Comparison of ENCODE assay signal across 15 cellular contexts in genomic region chr1:21341517-21342078, GRCh38. TPM values are rescaled to one million over a fixed set of nuclear protein-coding genes. Genes with fewer than 3 reads are reported as not detected.
A peak's percentile ranks its signal among the peaks of the same experiment; 100 is the strongest.
DNase-seq lines count a peak whose midpoint lies in the region; ATAC-seq, FAIRE-seq and TF ChIP-seq lines count a peak whose summit lies in the region.
"Had no signal": no experiment of that assay in that cellular context is flagged by ENCODE, and none has a peak within 500 bp of the region (broad histone marks: within the 10 kb centered on the region; RNA-seq: fewer than 3 reads in every experiment).

No MANE protein-coding gene starts in this region.

- no peaks in the 10 kb centered on the region for H3K27me3 Mint-ChIP-seq in activated T-helper 17 cell treated with anti-CD3 and anti-CD28 coated beads, Interleukin-2, amount 50 U/mL, for 72 hours
- peaks cover 15% of the 10 kb centered on the region for H3K27me3 Mint-ChIP-seq in mesothelial cell of epicardium (ENCODE audit: low read depth)

- TF ChIP-seq POLR2A in stomach (IDR thresholded peaks at IDR 0.05) (no peak), GM18505 (IDR thresholded peaks at IDR 0.05; ENCODE audit: borderline replicate concordance, extremely low read depth, insufficient read depth, insufficient read length) (no peak)

- peaks cover 83% of the 10 kb centered on the region for H3K36me3 Mint-ChIP-seq in activated T-helper 17 cell treated with anti-CD3 and anti-CD28 coated beads, Interleukin-2, amount 50 U/mL, for 72 hours (ENCODE audit: low read depth)
- no peaks in the 10 kb centered on the region for H3K36me3 Mint-ChIP-seq in mesothelial cell of epicardium

- H3K4me1 ChIP-seq in kidney (ENCODE audit: control insufficient read depth in 1 of 2, insufficient read depth in 1 of 2, low read depth in 1 of 2, low read length in 2 of 2) (peaks cover 62 to 74% of the 10 kb centered on the region in 2 donors), stomach (peaks cover 82 to 93% (median 92%) of the 10 kb centered on the region in 4 donors)

- H3K27me3 ChIP-seq in stomach, result no peaks in the 10 kb centered on the region

- no peak for ATAC-seq in activated T-helper 17 cell treated with anti-CD3 and anti-CD28 coated beads, Interleukin-2, amount 50 U/mL, for 72 hours (replicated peaks)
- no peak for ATAC-seq in GM18505 (IDR thresholded peaks at IDR 0.05; ENCODE audit: unreplicated experiment)
- ATAC-seq: HCT116, mucosa of descending colon had no signal

- H3K9me3 Mint-ChIP-seq in activated T-helper 17 cell treated with anti-CD3 and anti-CD28 coated beads, Interleukin-2, amount 50 U/mL, for 72 hours, result no peaks in the 10 kb centered on the region
- no peaks in the 10 kb centered on the region for H3K9me3 Mint-ChIP-seq in mesothelial cell of epicardium

- peaks cover 37% of the 10 kb centered on the region for H3K4me1 Mint-ChIP-seq in activated T-helper 17 cell treated with anti-CD3 and anti-CD28 coated beads, Interleukin-2, amount 50 U/mL, for 72 hours
- peaks cover 48% of the 10 kb centered on the region for H3K4me1 Mint-ChIP-seq in mesothelial cell of epicardium

- TF ChIP-seq CTCF in kidney (IDR thresholded peaks at IDR 0.05; ENCODE audit: borderline replicate concordance, extremely low read depth, insufficient read depth) (no peak), stomach (IDR thresholded peaks at IDR 0.05) (no peak), mesothelial cell of epicardium (IDR thresholded peaks at IDR 0.05; ENCODE audit: unreplicated experiment) (no peak)

- DNase-seq in NCI-H2171 treated with DMSO at 0.1 percent for 48 hours (lab: John Stamatoyannopoulos, UW), result peak; percentile 27
- DNase-seq in NCI-H2171 (lab: John Stamatoyannopoulos, UW), result no peak
- no peak for DNase-seq in kidney
- DNase-seq in stomach, result no peak
- no peak for DNase-seq in mesothelial cell of epicardium (ENCODE audit: low spot score in 2 of 2, unreplicated experiment in 2 of 2)
- no peak for DNase-seq in NCI-H1930 (lab: John Stamatoyannopoulos, UW)
- DNase-seq: anterior cingulate cortex, NCI-H2029, WERI-Rb-1 had no signal

- intact Hi-C loops in kidney (cut with DNase I) (loop anchor here (10.0 kb wide), 1 partner anchor 87 kb away; no protein-coding TSS in a partner anchor), stomach (cut with DNase I; ENCODE audit: low total_unique reads) (no loop called here)

- FAIRE-seq in kidney (lab: Jason Lieb, UNC), result no peak
- FAIRE-seq: A204.1, G401.6 had no signal

- H3K36me3 ChIP-seq in kidney (ENCODE audit: control insufficient read depth in 1 of 2, insufficient read depth in 2 of 2, low read length in 2 of 2), result no peaks in the 10 kb centered on the region
- no peaks in the 10 kb centered on the region for H3K36me3 ChIP-seq in stomach

- no peak for TF ChIP-seq EP300 in stomach (IDR thresholded peaks at IDR 0.05)

- peak overlapping the region; percentile 63 for H3K27ac Mint-ChIP-seq in activated T-helper 17 cell treated with anti-CD3 and anti-CD28 coated beads, Interleukin-2, amount 50 U/mL, for 72 hours
- H3K27ac Mint-ChIP-seq in mesothelial cell of epicardium, result no peak overlapping the region

- no peak overlapping the region for H3K4me3 ChIP-seq in kidney (ENCODE audit: low read length in 2 of 2)
- peak overlapping the region in 3 of 4 donors; percentile 9 to 81 (median 78) for H3K4me3 ChIP-seq in stomach
- H3K4me3 ChIP-seq: mucosa of descending colon had no signal

- H3K27ac ChIP-seq in kidney (ENCODE audit: low read depth in 2 of 2, low read length in 2 of 2), result peak overlapping the region; percentile 61 to 91
- peak overlapping the region; percentile 67 to 94 (median 89) for H3K27ac ChIP-seq in stomach
- H3K27ac ChIP-seq: WERI-Rb-1 had no signal

- WGBS in stomach, 5 donors, result 75 to 83% (median 80%) methylated on average over 10 of the region's 10 CpGs

- no peak overlapping the region for H3K4me3 Mint-ChIP-seq in activated T-helper 17 cell treated with anti-CD3 and anti-CD28 coated beads, Interleukin-2, amount 50 U/mL, for 72 hours
- H3K4me3 Mint-ChIP-seq in mesothelial cell of epicardium, result no peak overlapping the region

- H3K9ac ChIP-seq in kidney (ENCODE audit: low read length in 2 of 2), result no peak overlapping the region

- no peaks in the 10 kb centered on the region for H3K9me3 ChIP-seq in kidney (ENCODE audit: control insufficient read depth in 1 of 2, low read length in 2 of 2)
- H3K9me3 ChIP-seq in stomach, result no peaks in the 10 kb centered on the region
- H3K9me3 ChIP-seq: mucosa of descending colon had no signal

RNA-seq across cellular contexts. Expression of gene ECE1, which starts 51.3 kb away (rescaled TPM):
- 100 to 1,000 TPM in 1 of 2 donors, 10 to 100 TPM in 1; 75.4 to 219 TPM for total RNA-seq in activated T-helper 17 cell treated with anti-CD3 and anti-CD28 coated beads, Interleukin-2, amount 50 U/mL, for 72 hours
- 128 TPM for total RNA-seq in kidney
- polyA plus RNA-seq in kidney (ENCODE audit: insufficient read depth, low read depth, low replicate concordance), result 30.8 TPM
- total RNA-seq in stomach, result 100 to 1,000 TPM in 2 of 5 donors, 10 to 100 TPM in 3; 40.2 to 574 (median 71.4) TPM
- polyA plus RNA-seq in stomach, result 10 to 100 TPM; 17.6 to 30.9 (median 25.4) TPM
- 39.3 to 41.8 TPM (median 41.1 TPM) in 3 replicates for total RNA-seq in mesothelial cell of epicardium

Comparison
In these comparisons a context has a peak if more than half of its experiments do, and no peak if none do; other contexts are left out.
1. H3K4me3 ChIP-seq: peak in stomach (3 of 4); none in kidney (0 of 2).